ENCODE assay signal across 8 cellular contexts in genomic region chr20:45971675-45972499, GRCh38. TPM values are rescaled to one million over a fixed set of nuclear protein-coding genes. Genes with fewer than 3 reads are reported as not detected.
DNase-seq lines count a peak whose midpoint lies in the region; ATAC-seq lines count a peak whose summit lies in the region.

TSS of gene ZNF335 (minus strand) at chr20:45972203. CDS start at chr20:45971410, 793 bp downstream.

- H3K36me3 Mint-ChIP-seq in effector memory CD8-positive, alpha-beta T cell (ENCODE audit: insufficient read depth): peaks cover 52% of the 10 kb centered on the region
- peaks cover 7% of the 10 kb centered on the region for H3K36me3 Mint-ChIP-seq in memory B cell

- peak within 1 kb of the TSS; percentile 85 to 87 for H3K4me3 Mint-ChIP-seq in effector memory CD8-positive, alpha-beta T cell
- peak within 1 kb of the TSS; percentile 93 for H3K4me3 Mint-ChIP-seq in memory B cell

- DNase-seq in COR-L47 (lab: John Stamatoyannopoulos, UW) (peak; percentile 92), HT1080 (ENCODE audit: low read depth) (peak; percentile 96), NOMO-1 treated with DMSO at 0.1 percent for 48 hours (lab: John Stamatoyannopoulos, UW; ENCODE audit: unreplicated experiment) (peak; percentile 93), memory B cell (ENCODE audit: low spot score in 2 of 2) (peak; percentile 98 to 99)
- DNase-seq in activated CD8-positive, alpha-beta memory T cell treated with anti-CD3 and anti-CD28 coated beads for 4 hours (ENCODE audit: low read depth in 2 of 2): peak; percentile 86
- peak; percentile 94 to 96 (median 95) for DNase-seq in effector memory CD8-positive, alpha-beta T cell
- DNase-seq in stimulated activated CD8-positive, alpha-beta memory T cell treated with anti-CD3 and anti-CD28 coated beads, Interleukin-12 subunit alpha, Interleukin-12 subunit beta, amount 100 ng/mL, for 24 hours (ENCODE audit: extremely low read depth): peak; percentile 85

- H3K9me3 Mint-ChIP-seq in effector memory CD8-positive, alpha-beta T cell: no peaks in the 10 kb centered on the region
- no peaks in the 10 kb centered on the region for H3K9me3 Mint-ChIP-seq in memory B cell

- H3K27ac Mint-ChIP-seq in effector memory CD8-positive, alpha-beta T cell: peak within 1 kb of the TSS; percentile 100
- H3K27ac Mint-ChIP-seq in memory B cell: peak within 1 kb of the TSS; percentile 100

- H3K4me1 Mint-ChIP-seq in effector memory CD8-positive, alpha-beta T cell (ENCODE audit: low read depth in 2 of 2): peaks cover 18% of the 10 kb centered on the region in 2 donors
- H3K4me1 Mint-ChIP-seq in memory B cell: peaks cover 20% of the 10 kb centered on the region

- peak; percentile 56 for ATAC-seq in GM21360 (IDR thresholded peaks at IDR 0.05; ENCODE audit: unreplicated experiment)
- peak; percentile 79 for ATAC-seq in effector memory CD8-positive, alpha-beta T cell (replicated peaks)
- peak; percentile 78 for ATAC-seq in memory B cell (ENCODE audit: low read depth)

- no peaks in the 10 kb centered on the region for H3K27me3 Mint-ChIP-seq in effector memory CD8-positive, alpha-beta T cell
- H3K27me3 Mint-ChIP-seq in memory B cell: no peaks in the 10 kb centered on the region

RNA-seq across cellular contexts. Expression of gene ZNF335, which starts in this region (rescaled TPM):
- total RNA-seq in HT1080 (2014; rRNA removed; shearing (Covaris generic)): 13.6 and 18.0 TPM in 2 replicates
- polyA plus RNA-seq in HT1080 (2015; cell fraction: cytosol; rRNA removed): 10.1 and 10.5 TPM in 2 replicates
- 35.0 and 42.8 TPM in 2 replicates for polyA plus RNA-seq in HT1080 (2015; cell fraction: nucleus; rRNA removed)

Comparison
In these comparisons a context has a peak if more than half of its experiments do, and no peak if none do; other contexts are left out.
1. Peak in every context shown above with its lines: DNase-seq and ATAC-seq.